In the genomic region with DNA sequence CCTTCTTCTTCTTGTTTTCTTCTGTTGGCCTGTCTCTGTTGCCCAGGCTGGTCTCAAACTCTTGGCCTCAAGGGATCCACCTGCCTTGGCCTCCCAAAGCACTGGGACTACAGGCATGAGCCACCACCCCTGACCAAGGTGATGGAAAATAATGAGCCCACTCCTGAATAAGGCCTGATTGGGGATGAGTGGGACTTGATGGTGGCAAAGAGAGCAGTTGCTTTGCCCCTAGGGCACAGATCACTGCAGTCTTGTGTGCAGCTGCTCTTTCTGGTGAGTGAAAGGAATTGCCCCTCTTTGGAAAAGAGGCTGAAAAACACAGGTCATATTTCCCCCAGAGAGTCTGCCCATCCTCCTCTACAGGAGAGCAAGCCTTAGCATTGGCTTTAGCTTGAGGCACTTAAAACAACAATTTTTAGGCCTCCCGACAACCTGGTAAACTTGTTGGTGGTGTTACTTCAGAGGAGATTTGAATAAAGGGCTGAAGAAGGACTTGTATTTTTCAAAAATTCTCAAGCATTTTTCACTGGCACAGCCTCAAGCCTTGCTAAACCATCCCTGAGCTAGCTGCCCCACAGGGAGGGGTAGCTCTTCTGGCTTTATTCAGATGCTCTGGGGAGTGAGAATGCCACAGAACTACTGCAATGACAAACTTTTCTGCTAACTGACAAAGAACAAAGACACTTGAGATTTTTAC, we compare ENCODE assay signal across 2 cellular contexts.
TF ChIP-seq lines count a peak whose summit lies in the region.

No MANE protein-coding gene starts in this region.

TF ChIP-seq in SK-N-SH, 30 proteins besides CTCF, POLR2A, EP300 and RAD21 (continued from another document):
- TF ChIP-seq, protein P1, sequence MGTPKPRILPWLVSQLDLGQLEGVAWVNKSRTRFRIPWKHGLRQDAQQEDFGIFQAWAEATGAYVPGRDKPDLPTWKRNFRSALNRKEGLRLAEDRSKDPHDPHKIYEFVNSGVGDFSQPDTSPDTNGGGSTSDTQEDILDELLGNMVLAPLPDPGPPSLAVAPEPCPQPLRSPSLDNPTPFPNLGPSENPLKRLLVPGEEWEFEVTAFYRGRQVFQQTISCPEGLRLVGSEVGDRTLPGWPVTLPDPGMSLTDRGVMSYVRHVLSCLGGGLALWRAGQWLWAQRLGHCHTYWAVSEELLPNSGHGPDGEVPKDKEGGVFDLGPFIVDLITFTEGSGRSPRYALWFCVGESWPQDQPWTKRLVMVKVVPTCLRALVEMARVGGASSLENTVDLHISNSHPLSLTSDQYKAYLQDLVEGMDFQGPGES (IDR thresholded peaks at IDR 0.05; ENCODE audit: low read depth, low read length), result no peak
- TF ChIP-seq SMC3 (IDR thresholded peaks at IDR 0.05; ENCODE audit: low read depth, low read length) (no peak), EZH2phosphoT487 (IDR thresholded peaks at IDR 0.05; ENCODE audit: borderline replicate concordance, low read depth) (no peak), FOSL2 (IDR thresholded peaks at IDR 0.05; ENCODE audit: borderline replicate concordance, low read depth) (no peak), CHD2 (IDR thresholded peaks at IDR 0.05; ENCODE audit: low read length, partially characterized antibody) (no peak)

TF ChIP-seq in SK-N-SH treated with all-trans-retinoic acid at 6 μM for 48 hours, 23 proteins besides CTCF, POLR2A, EP300 and RAD21 (continued from another document):
- TF ChIP-seq, protein P2, sequence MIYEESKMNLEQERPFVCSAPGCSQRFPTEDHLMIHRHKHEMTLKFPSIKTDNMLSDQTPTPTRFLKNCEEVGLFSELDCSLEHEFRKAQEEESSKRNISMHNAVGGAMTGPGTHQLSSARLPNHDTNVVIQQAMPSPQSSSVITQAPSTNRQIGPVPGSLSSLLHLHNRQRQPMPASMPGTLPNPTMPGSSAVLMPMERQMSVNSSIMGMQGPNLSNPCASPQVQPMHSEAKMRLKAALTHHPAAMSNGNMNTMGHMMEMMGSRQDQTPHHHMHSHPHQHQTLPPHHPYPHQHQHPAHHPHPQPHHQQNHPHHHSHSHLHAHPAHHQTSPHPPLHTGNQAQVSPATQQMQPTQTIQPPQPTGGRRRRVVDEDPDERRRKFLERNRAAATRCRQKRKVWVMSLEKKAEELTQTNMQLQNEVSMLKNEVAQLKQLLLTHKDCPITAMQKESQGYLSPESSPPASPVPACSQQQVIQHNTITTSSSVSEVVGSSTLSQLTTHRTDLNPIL (CRISPR knock-in tag; IDR thresholded peaks at IDR 0.05; ENCODE audit: low read depth), result no peak
- TF ChIP-seq, protein P3, sequence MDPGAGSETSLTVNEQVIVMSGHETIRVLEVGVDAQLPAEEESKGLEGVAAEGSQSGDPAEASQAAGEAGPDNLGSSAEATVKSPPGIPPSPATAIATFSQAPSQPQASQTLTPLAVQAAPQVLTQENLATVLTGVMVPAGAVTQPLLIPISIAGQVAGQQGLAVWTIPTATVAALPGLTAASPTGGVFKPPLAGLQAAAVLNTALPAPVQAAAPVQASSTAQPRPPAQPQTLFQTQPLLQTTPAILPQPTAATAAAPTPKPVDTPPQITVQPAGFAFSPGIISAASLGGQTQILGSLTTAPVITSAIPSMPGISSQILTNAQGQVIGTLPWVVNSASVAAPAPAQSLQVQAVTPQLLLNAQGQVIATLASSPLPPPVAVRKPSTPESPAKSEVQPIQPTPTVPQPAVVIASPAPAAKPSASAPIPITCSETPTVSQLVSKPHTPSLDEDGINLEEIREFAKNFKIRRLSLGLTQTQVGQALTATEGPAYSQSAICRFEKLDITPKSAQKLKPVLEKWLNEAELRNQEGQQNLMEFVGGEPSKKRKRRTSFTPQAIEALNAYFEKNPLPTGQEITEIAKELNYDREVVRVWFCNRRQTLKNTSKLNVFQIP (CRISPR knock-in tag; IDR thresholded peaks at IDR 0.05; ENCODE audit: borderline replicate concordance, low read depth), result no peak
- TF ChIP-seq, protein P4, sequence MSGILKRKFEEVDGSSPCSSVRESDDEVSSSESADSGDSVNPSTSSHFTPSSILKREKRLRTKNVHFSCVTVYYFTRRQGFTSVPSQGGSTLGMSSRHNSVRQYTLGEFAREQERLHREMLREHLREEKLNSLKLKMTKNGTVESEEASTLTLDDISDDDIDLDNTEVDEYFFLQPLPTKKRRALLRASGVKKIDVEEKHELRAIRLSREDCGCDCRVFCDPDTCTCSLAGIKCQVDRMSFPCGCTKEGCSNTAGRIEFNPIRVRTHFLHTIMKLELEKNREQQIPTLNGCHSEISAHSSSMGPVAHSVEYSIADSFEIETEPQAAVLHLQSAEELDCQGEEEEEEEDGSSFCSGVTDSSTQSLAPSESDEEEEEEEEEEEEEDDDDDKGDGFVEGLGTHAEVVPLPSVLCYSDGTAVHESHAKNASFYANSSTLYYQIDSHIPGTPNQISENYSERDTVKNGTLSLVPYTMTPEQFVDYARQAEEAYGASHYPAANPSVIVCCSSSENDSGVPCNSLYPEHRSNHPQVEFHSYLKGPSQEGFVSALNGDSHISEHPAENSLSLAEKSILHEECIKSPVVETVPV (CRISPR knock-in tag; IDR thresholded peaks at IDR 0.05), result no peak
TF ChIP-seq in SK-N-SH treated with all-trans-retinoic acid at 6 μM for 48 hours: peak in this region for 0.
